Comparison of ENCODE assay signal across 13 cellular contexts in the genomic region with DNA sequence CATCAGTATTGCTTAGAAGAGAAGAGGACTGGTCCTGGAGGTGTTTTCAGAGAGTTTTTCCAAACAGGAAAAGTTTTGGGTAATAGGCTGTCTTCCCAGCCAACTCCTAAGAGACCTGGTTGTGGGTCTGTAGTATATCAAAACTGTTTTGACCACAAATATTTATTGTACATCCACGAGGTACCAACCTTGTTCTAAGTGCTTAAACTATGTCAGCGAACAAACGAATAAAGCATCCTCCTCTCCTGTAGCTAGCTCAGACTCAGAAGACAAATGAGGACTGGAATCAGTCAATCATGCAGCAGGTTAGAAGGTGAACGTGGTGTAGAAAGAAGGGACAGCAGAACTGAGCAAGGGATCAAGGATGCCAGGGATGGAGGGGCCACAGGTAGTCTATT.
A peak's percentile ranks its signal among the peaks of the same experiment; 100 is the strongest.
DNase-seq lines count a peak whose midpoint lies in the region; ATAC-seq and TF ChIP-seq lines count a peak whose summit lies in the region.
"Had no signal": no experiment of that assay in that cellular context is flagged by ENCODE, and none has a peak within 500 bp of the region (broad histone marks: within the 10 kb centered on the region; RNA-seq: fewer than 3 reads in every experiment).

No MANE protein-coding gene starts in this region.

- H3K4me3 Mint-ChIP-seq in CD4-positive, CD25-positive, alpha-beta regulatory T cell, result peak overlapping the region; percentile 65 to 89 (median 82)
- peak overlapping the region; percentile 75 for H3K4me3 Mint-ChIP-seq in T-helper 2 cell treated with Interferon-gamma antibody and Interleukin-4, amounts not matched to agents 5 μg/mL and 100 μg/mL, for 36 hours

- no peak for TF ChIP-seq POLR2A in stomach (IDR thresholded peaks at IDR 0.05)

- no peaks in the 10 kb centered on the region for H3K9me3 ChIP-seq in CD4-positive, CD25-positive, alpha-beta regulatory T cell (ENCODE audit: control insufficient read depth in 2 of 2, low read length in 2 of 2)
- H3K9me3 ChIP-seq in stomach, result peaks cover 0 to 10% (median 7%) of the 10 kb centered on the region in 4 donors
- H3K9me3 ChIP-seq: right lobe of liver had no signal

- H3K27ac Mint-ChIP-seq in CD4-positive, CD25-positive, alpha-beta regulatory T cell, result peak overlapping the region; percentile 84 to 93 (median 86)
- peak overlapping the region; percentile 76 for H3K27ac Mint-ChIP-seq in T-helper 2 cell treated with Interferon-gamma antibody and Interleukin-4, amounts not matched to agents 5 μg/mL and 100 μg/mL, for 36 hours

- peaks cover 45% of the 10 kb centered on the region for H3K27me3 ChIP-seq in ACC112 (ENCODE audit: insufficient read depth, low read length)
- H3K27me3 ChIP-seq in CD4-positive, CD25-positive, alpha-beta regulatory T cell (ENCODE audit: control insufficient read depth, insufficient read depth, low read length), result peaks cover 9% of the 10 kb centered on the region
- peaks cover 0 to 22% (median 0%) of the 10 kb centered on the region in 3 donors for H3K27me3 ChIP-seq in stomach
- H3K27me3 ChIP-seq: cardiac muscle cell, right lobe of liver had no signal

- TF ChIP-seq EP300 in stomach (IDR thresholded peaks at IDR 0.05), result no peak

- H3K27me3 Mint-ChIP-seq in CD4-positive, CD25-positive, alpha-beta regulatory T cell, result peaks cover 26% of the 10 kb centered on the region
- peaks cover 11% of the 10 kb centered on the region for H3K27me3 Mint-ChIP-seq in T-helper 2 cell treated with Interferon-gamma antibody and Interleukin-4, amounts not matched to agents 5 μg/mL and 100 μg/mL, for 36 hours (ENCODE audit: low read depth)

- H3K4me3 ChIP-seq in ACC112 (ENCODE audit: low read depth, low read length), result peak overlapping the region; percentile 36
- H3K4me3 ChIP-seq in CD4-positive, CD25-positive, alpha-beta regulatory T cell (ENCODE audit: low read depth, low read length), result peak overlapping the region; percentile 76
- H3K4me3 ChIP-seq in fibroblast of villous mesenchyme (ENCODE audit: low read depth, low read length), result no peak overlapping the region
- no peak overlapping the region for H3K4me3 ChIP-seq in stomach
- H3K4me3 ChIP-seq: cardiac muscle cell, right lobe of liver had no signal

- 34 to 59% (median 51%) methylated on average over 4 of the region's 4 CpGs for WGBS in stomach, 5 donors

- H3K79me2 ChIP-seq in ACC112 (ENCODE audit: control insufficient read depth, insufficient read depth, low read length, unreplicated experiment), result no peaks in the 10 kb centered on the region

- intact Hi-C loops in stomach (cut with DNase I; ENCODE audit: low total_unique reads), result no loop called here

- H3K4me1 Mint-ChIP-seq in CD4-positive, CD25-positive, alpha-beta regulatory T cell, result peaks cover 4 to 21% (median 15%) of the 10 kb centered on the region in 4 donors
- H3K4me1 Mint-ChIP-seq in T-helper 2 cell treated with Interferon-gamma antibody and Interleukin-4, amounts not matched to agents 5 μg/mL and 100 μg/mL, for 36 hours (ENCODE audit: low read depth), result peaks cover 36% of the 10 kb centered on the region

- H3K27ac ChIP-seq in ACC112 (ENCODE audit: low read depth, low read length) (no peak overlapping the region), stomach (no peak overlapping the region)
- H3K27ac ChIP-seq in CD4-positive, CD25-positive, alpha-beta regulatory T cell (ENCODE audit: insufficient read depth, low read length, poor library complexity, severe bottlenecking), result no peak overlapping the region
- H3K27ac ChIP-seq: cardiac muscle cell, right lobe of liver had no signal

- no peak for DNase-seq in CD4-positive, CD25-positive, alpha-beta regulatory T cell
- DNase-seq in T-helper 2 cell treated with Interferon-gamma antibody and Interleukin-4, amounts not matched to agents 5 μg/mL and 100 μg/mL, for 36 hours (ENCODE audit: low spot score), result no peak
- DNase-seq in fibroblast of villous mesenchyme (ENCODE audit: low read depth), result peak; percentile 1
- DNase-seq in stomach, result no peak
- no peak for DNase-seq in NK-92 treated with Interleukin-12 subunit alpha and Interleukin-12 subunit beta, amount 100 ng/mL, for 24 hours (lab: John Stamatoyannopoulos, UW)
- no peak for DNase-seq in stimulated activated CD4-positive, alpha-beta T cell treated with anti-CD3 and anti-CD28 coated beads, Interleukin-4, amount 100 ng/mL, for 24 hours
- DNase-seq: HCEC 1CT, midbrain, NCI-H1694 treated with DMSO at 0.1 percent for 48 hours, right lobe of liver had no signal

- TF ChIP-seq CTCF in fibroblast of villous mesenchyme (IDR thresholded peaks at IDR 0.05; ENCODE audit: insufficient read depth, low read depth, low read length) (no peak), stomach (IDR thresholded peaks at IDR 0.05) (no peak)

- H3K4me1 ChIP-seq in ACC112 (ENCODE audit: control insufficient read depth, insufficient read depth, low read length, unreplicated experiment), result no peaks in the 10 kb centered on the region
- H3K4me1 ChIP-seq in CD4-positive, CD25-positive, alpha-beta regulatory T cell (ENCODE audit: control insufficient read depth, insufficient read depth, low read length, poor library complexity, severe bottlenecking), result peaks cover 10% of the 10 kb centered on the region
- H3K4me1 ChIP-seq in stomach, result peaks cover 0 to 4% (median 0%) of the 10 kb centered on the region in 4 donors
- H3K4me1 ChIP-seq: right lobe of liver had no signal

- H3K9me3 Mint-ChIP-seq in CD4-positive, CD25-positive, alpha-beta regulatory T cell, result peaks cover 0 to 10% (median 4%) of the 10 kb centered on the region in 7 donors
- H3K9me3 Mint-ChIP-seq in T-helper 2 cell treated with Interferon-gamma antibody and Interleukin-4, amounts not matched to agents 5 μg/mL and 100 μg/mL, for 36 hours, result peaks cover 10% of the 10 kb centered on the region

- no peak overlapping the region for H2AFZ ChIP-seq in ACC112 (ENCODE audit: low read length, unreplicated experiment)

- no peaks in the 10 kb centered on the region for H3K36me3 ChIP-seq in ACC112 (ENCODE audit: insufficient read depth, low read length)
- H3K36me3 ChIP-seq in CD4-positive, CD25-positive, alpha-beta regulatory T cell (ENCODE audit: control insufficient read depth, insufficient read depth, low read length), result no peaks in the 10 kb centered on the region
- no peaks in the 10 kb centered on the region for H3K36me3 ChIP-seq in stomach
- H3K36me3 ChIP-seq: cardiac muscle cell, right lobe of liver had no signal

- peaks cover 5% of the 10 kb centered on the region for H3K36me3 Mint-ChIP-seq in CD4-positive, CD25-positive, alpha-beta regulatory T cell
- peaks cover 15% of the 10 kb centered on the region for H3K36me3 Mint-ChIP-seq in T-helper 2 cell treated with Interferon-gamma antibody and Interleukin-4, amounts not matched to agents 5 μg/mL and 100 μg/mL, for 36 hours (ENCODE audit: low read depth)

- peak; percentile 5 to 8 for ATAC-seq in CD4-positive, CD25-positive, alpha-beta regulatory T cell (ENCODE audit: low read depth in 2 of 2)
- no peak for ATAC-seq in GM21786 (IDR thresholded peaks at IDR 0.05; ENCODE audit: unreplicated experiment)

Comparison
In these comparisons a context has a peak if more than half of its experiments do, and no peak if none do; other contexts are left out.
1. H3K4me3 ChIP-seq: peak in ACC112 (single experiment) and CD4-positive, CD25-positive, alpha-beta regulatory T cell (single experiment); none in fibroblast of villous mesenchyme (single experiment) and stomach (0 of 4).